ENCODE assay signal across 7 cellular contexts in genomic region chr1:21978209-21978608, GRCh38. TPM values are rescaled to one million over a fixed set of nuclear protein-coding genes. Genes with fewer than 3 reads are reported as not detected.
"Had no signal": no experiment of that assay in that cellular context is flagged by ENCODE, and none has a peak within 500 bp of the region (broad histone marks: within the 10 kb centered on the region; RNA-seq: fewer than 3 reads in every experiment).

No MANE protein-coding gene starts in this region.

RNA-seq across cellular contexts. Expression of gene CELA3B, which starts 1.4 kb away (rescaled TPM):
- total RNA-seq: GM23338, H4, H7, HepG2, HFFc6, HT1080 had no signal
- polyA plus RNA-seq: GM23338, IgD-negative memory B cell had no signal

RNA-seq across cellular contexts. Expression of gene CELA3A, which starts 23.2 kb away (rescaled TPM):
- total RNA-seq: GM23338, H4, H7, HepG2, HFFc6, HT1080 had no signal
- polyA plus RNA-seq: GM23338, IgD-negative memory B cell had no signal
